16 cellular contexts compared by ENCODE assay signal in genomic region chr4:165715989-165716388, GRCh38.
"Had no signal": no experiment of that assay in that cellular context is flagged by ENCODE, and none has a peak within 500 bp of the region (broad histone marks: within the 10 kb centered on the region; RNA-seq: fewer than 3 reads in every experiment).

No MANE protein-coding gene starts in this region.

- H3K4me1 ChIP-seq: uterus had no signal

- H3K9me3 ChIP-seq: ovary, tibial artery, uterus had no signal

- ATAC-seq: activated CD8-positive, alpha-beta memory T cell treated with anti-CD3 and anti-CD28 coated beads, Interleukin-2, amount 10 ng/mL, durations not matched to agents 7 days and 5 days; activated naive CD4-positive, alpha-beta T cell treated with anti-CD3 and anti-CD28 coated beads, Interleukin-2, amount 50 U/mL, for 72 hours; activated T-cell treated with anti-CD3 and anti-CD28 coated beads, Interleukin-2, amount 50 U/mL, for 4 hours; SK-N-SH treated with all-trans-retinoic acid at 6 μM for 48 hours; stimulated activated effector memory CD8-positive, alpha-beta T cell treated with anti-CD3 and anti-CD28 coated beads, Interleukin-12 subunit alpha, Interleukin-12 subunit beta, amount 100 ng/mL, for 72 hours had no signal

- DNase-seq: activated CD4-positive, alpha-beta T cell treated with anti-CD3 and anti-CD28 coated beads, Interleukin-2, amount 50 U/mL, for 4 hours; activated CD4-positive, CD25-positive, alpha-beta regulatory T cell; activated CD8-positive, alpha-beta memory T cell treated with anti-CD3 and anti-CD28 coated beads, Interleukin-2, amount 10 ng/mL, durations not matched to agents 7 days and 5 days; activated effector memory CD4-positive, alpha-beta T cell treated with anti-CD3 and anti-CD28 coated beads, Interleukin-2, amount 50 U/mL, for 16 hours; activated T-cell treated with anti-CD3 and anti-CD28 coated beads, Interleukin-2, amount 50 U/mL, for 4 hours; amygdala; effector CD4-positive, alpha-beta T cell; glutamatergic neuron; ovary; retina; tibial artery; uterus had no signal

- H3K36me3 ChIP-seq: cardiac muscle cell, ovary, tibial artery, uterus had no signal

- H3K27me3 ChIP-seq: cardiac muscle cell, ovary, tibial artery, uterus had no signal

- H3K27ac ChIP-seq: cardiac muscle cell, ovary, tibial artery, uterus had no signal

- H3K4me3 ChIP-seq: cardiac muscle cell, ovary, tibial artery, uterus had no signal
